In the genomic region with DNA sequence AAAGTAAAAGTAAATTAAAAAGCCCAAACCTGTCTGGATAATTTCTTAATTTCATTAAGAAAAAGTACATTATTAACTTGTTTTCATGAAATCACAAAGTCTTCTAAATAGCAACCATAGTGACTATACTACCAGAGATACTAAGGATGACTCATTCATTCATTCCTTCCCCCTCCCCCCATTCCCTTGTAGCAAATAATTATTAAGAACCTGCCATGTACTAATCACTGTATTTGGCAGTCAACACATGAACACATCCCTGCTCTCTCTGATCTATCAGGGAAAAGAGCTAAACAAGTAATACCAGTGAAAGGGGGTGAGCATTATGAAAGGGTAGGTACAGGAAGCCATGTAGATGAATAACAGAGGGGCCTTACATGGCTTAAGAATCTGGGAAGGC, we compare ENCODE assay signal across 14 cellular contexts.
DNase-seq lines count a peak whose midpoint lies in the region; ATAC-seq and TF ChIP-seq lines count a peak whose summit lies in the region.
"Had no signal": no experiment of that assay in that cellular context is flagged by ENCODE, and none has a peak within 500 bp of the region (broad histone marks: within the 10 kb centered on the region; RNA-seq: fewer than 3 reads in every experiment).

No MANE protein-coding gene starts in this region.

- no peak overlapping the region for H4K91ac ChIP-seq in mesenchymal stem cell (ENCODE audit: low read length)

- no peak for TF ChIP-seq CTCF in HFFc6 (IDR thresholded peaks at IDR 0.05)
- TF ChIP-seq CTCF in choroid plexus epithelial cell (conservative IDR thresholded peaks at IDR 0.05; ENCODE audit: low read depth, low read length) = no peak
- no peak for TF ChIP-seq CTCF in left ventricle myocardium inferior (IDR thresholded peaks at IDR 0.05; ENCODE audit: borderline replicate concordance)

- intact Hi-C loops in left ventricle myocardium inferior (cut with micrococcal nuclease) = no loop called here

- H3K9me3 ChIP-seq in mesenchymal stem cell (ENCODE audit: control insufficient read depth, low read length) (peaks cover 6% of the 10 kb centered on the region), left ventricle myocardium inferior (replicated peaks) (no peaks in the 10 kb centered on the region)

- H3K4me3 Mint-ChIP-seq in HFFc6 = no peak overlapping the region

- H3K9me3 Mint-ChIP-seq in HFFc6 = peaks cover 10% of the 10 kb centered on the region; the same call in 1 of the 2 replicates

- H2AFZ ChIP-seq in ACC112 (ENCODE audit: low read length, unreplicated experiment) (no peak overlapping the region), mesenchymal stem cell (ENCODE audit: low read depth, low read length) (no peak overlapping the region)

- H2BK15ac ChIP-seq in mesenchymal stem cell (ENCODE audit: low read depth, poor library complexity, severe bottlenecking) = no peak overlapping the region

- H3K4me1 ChIP-seq in ACC112 (ENCODE audit: control insufficient read depth, insufficient read depth, low read length, unreplicated experiment) (peaks cover 4% of the 10 kb centered on the region), mesenchymal stem cell (ENCODE audit: control insufficient read depth, insufficient read depth, low read depth, low read length) (no peaks in the 10 kb centered on the region), left ventricle myocardium inferior (peaks cover 8% of the 10 kb centered on the region)

- no peak for DNase-seq in HFFc6
- DNase-seq in choroid plexus epithelial cell (ENCODE audit: low read depth) = peak; percentile 5
- no peak for DNase-seq in mesenchymal stem cell
- no peak for DNase-seq in left ventricle myocardium inferior
- no peak for DNase-seq in RPMI8226
- DNase-seq: C1 segment of cervical spinal cord, KBM-7, MV-4-11, NCI-H1417, NCI-H1930, SIG-M5 had no signal

- no peak overlapping the region for H2AK5ac ChIP-seq in mesenchymal stem cell (ENCODE audit: low read length, severe bottlenecking)

- H3K36me3 Mint-ChIP-seq in HFFc6 (ENCODE audit: low read depth) = peaks cover 38% of the 10 kb centered on the region

- peaks cover 49% of the 10 kb centered on the region for H3K4me1 Mint-ChIP-seq in HFFc6 (ENCODE audit: low read depth)

- H3K14ac ChIP-seq in mesenchymal stem cell (ENCODE audit: low read length in 2 of 2) = no peak overlapping the region

- H3K79me1 ChIP-seq in mesenchymal stem cell (replicated peaks; ENCODE audit: low read length, poor library complexity, severe bottlenecking) = no peaks in the 10 kb centered on the region

- H3K79me2 ChIP-seq in ACC112 (ENCODE audit: control insufficient read depth, insufficient read depth, low read length, unreplicated experiment) = no peaks in the 10 kb centered on the region

- H2BK5ac ChIP-seq in mesenchymal stem cell (ENCODE audit: low read depth, low read length, poor library complexity, severe bottlenecking) = no peak overlapping the region

- H3K4me2 ChIP-seq in mesenchymal stem cell (ENCODE audit: low read length, poor library complexity, severe bottlenecking) = no peak overlapping the region

- H3K27ac Mint-ChIP-seq in HFFc6 = peak overlapping the region; percentile 67

- no peak overlapping the region for H3K4ac ChIP-seq in mesenchymal stem cell (ENCODE audit: low read depth in 1 of 2, low read length in 2 of 2)

- no peak overlapping the region for H4K8ac ChIP-seq in mesenchymal stem cell (ENCODE audit: low read length)

- no peak overlapping the region for H3K23ac ChIP-seq in mesenchymal stem cell (ENCODE audit: low read length in 2 of 2)

- no peaks in the 10 kb centered on the region; the same call in 1 of the 2 replicates for H3K27me3 Mint-ChIP-seq in HFFc6 (ENCODE audit: insufficient read depth)

- H3K27me3 ChIP-seq in ACC112 (ENCODE audit: insufficient read depth, low read length) (no peaks in the 10 kb centered on the region), mesenchymal stem cell (ENCODE audit: control insufficient read depth in 1 of 2, insufficient read depth in 1 of 2, low read length in 2 of 2) (no peaks in the 10 kb centered on the region), left ventricle myocardium inferior (ENCODE audit: low read depth) (no peaks in the 10 kb centered on the region)

- H3K4me3 ChIP-seq in ACC112 (ENCODE audit: low read depth, low read length) = no peak overlapping the region
- H3K4me3 ChIP-seq in choroid plexus epithelial cell (ENCODE audit: low read depth, low read length) = no peak overlapping the region
- H3K4me3 ChIP-seq in mesenchymal stem cell (ENCODE audit: insufficient read depth in 1 of 2, low read depth in 1 of 2, low read length in 2 of 2) = no peak overlapping the region
- H3K4me3 ChIP-seq in left ventricle myocardium inferior = no peak overlapping the region

- H3K27ac ChIP-seq in ACC112 (ENCODE audit: low read depth, low read length) (peak overlapping the region; percentile 25; the same call in 1 of the 2 replicates), mesenchymal stem cell (ENCODE audit: low read length, poor library complexity, severe bottlenecking) (no peak overlapping the region), left ventricle myocardium inferior (replicated peaks) (no peak overlapping the region)

- H2BK12ac ChIP-seq in mesenchymal stem cell (ENCODE audit: low read length in 2 of 2) = no peak overlapping the region

- peak overlapping the region; percentile 60 for H3K9ac ChIP-seq in mesenchymal stem cell (ENCODE audit: low read length)

- no peak for ATAC-seq in GM19351 (IDR thresholded peaks at IDR 0.05; ENCODE audit: unreplicated experiment)
- no peak for ATAC-seq in GM18519 (IDR thresholded peaks at IDR 0.05; ENCODE audit: low FRiP score, unreplicated experiment)

- H2BK120ac ChIP-seq in mesenchymal stem cell (ENCODE audit: low read depth, low read length) = no peak overlapping the region

- no peak overlapping the region for H3K18ac ChIP-seq in mesenchymal stem cell (ENCODE audit: low read depth in 1 of 2, low read length in 2 of 2)

- H3K36me3 ChIP-seq in ACC112 (ENCODE audit: insufficient read depth, low read length) (peaks cover 6% of the 10 kb centered on the region; the same call in 1 of the 2 replicates), mesenchymal stem cell (ENCODE audit: control insufficient read depth in 1 of 2, insufficient read depth in 2 of 2, low read depth in 1 of 2, low read length in 2 of 2) (peaks cover 0 to 16% of the 10 kb centered on the region in 2 experiments), left ventricle myocardium inferior (peaks cover 19% of the 10 kb centered on the region)
